Comparison of ENCODE assay signal across 23 cellular contexts in the genomic region with DNA sequence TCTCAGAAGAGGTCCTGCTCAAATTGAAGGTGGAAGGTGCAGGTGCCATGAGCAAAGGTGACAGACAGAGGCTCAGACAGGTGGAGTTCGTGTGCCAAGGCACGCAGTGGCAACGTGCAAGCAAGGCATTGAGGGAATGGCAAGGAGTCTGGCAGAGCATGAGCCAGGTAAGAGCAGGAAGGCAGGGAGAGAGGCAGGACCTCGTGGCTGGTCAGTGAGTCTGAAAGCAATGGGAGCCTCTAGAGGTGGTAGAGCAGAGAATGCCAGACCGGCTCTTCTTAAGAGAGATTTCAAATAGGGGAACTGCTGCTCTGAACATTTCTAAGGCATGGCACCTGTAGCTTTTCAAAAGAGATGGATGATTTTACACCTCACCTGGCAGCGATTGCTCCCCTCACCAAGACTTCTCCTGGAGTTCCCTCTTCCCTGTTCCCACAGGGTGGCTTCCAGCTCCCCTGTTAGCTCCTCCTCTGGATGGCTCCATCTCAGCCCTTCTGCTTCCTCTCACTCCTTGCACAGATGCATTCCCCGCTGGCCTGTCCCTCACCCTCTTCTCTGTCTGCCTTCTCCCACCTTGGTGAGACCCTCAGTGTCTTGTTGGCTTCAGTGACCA. TPM values are rescaled to one million over a fixed set of nuclear protein-coding genes. Genes with fewer than 3 reads are reported as not detected.
DNase-seq lines count a peak whose midpoint lies in the region; ATAC-seq and TF ChIP-seq lines count a peak whose summit lies in the region.
"Had no signal": no experiment of that assay in that cellular context is flagged by ENCODE, and none has a peak within 500 bp of the region (broad histone marks: within the 10 kb centered on the region; RNA-seq: fewer than 3 reads in every experiment).

No MANE protein-coding gene starts in this region.

- DNase-seq in body of pancreas, result peak; percentile 47 to 74 (median 58)
- DNase-seq in neural crest cell (ENCODE audit: low read depth, low spot score), result no peak
- DNase-seq in posterior vena cava (ENCODE audit: low spot score), result no peak
- no peak for DNase-seq in effector CD4-positive, alpha-beta T cell
- no peak for DNase-seq in uterus
- DNase-seq: activated CD4-positive, alpha-beta T cell treated with anti-CD3 and anti-CD28 coated beads, Interleukin-2, amount 10 ng/mL, durations not matched to agents 7 days and 5 days; activated naive CD8-positive, alpha-beta T cell treated with anti-CD3 and anti-CD28 coated beads for 36 hours; CD4-positive, alpha-beta T cell; DMS153; foreskin keratinocyte; NCI-H1092 treated with DMSO at 0.1 percent for 48 hours; NCI-H2029 treated with DMSO at 0.1 percent for 48 hours; NCI-H510A; nucleus accumbens; Right ventricle myocardium superior; stimulated activated CD4-positive, alpha-beta T cell treated with anti-CD3 and anti-CD28 coated beads, Interleukin-15, amount 100 ng/mL, for 24 hours; T-helper 1 cell had no signal

- H3K4me1 Mint-ChIP-seq in IgD-negative memory B cell (peaks cover 9 to 20% (median 13%) of the 10 kb centered on the region in 3 donors), neural crest cell (peaks cover 20% of the 10 kb centered on the region)

- peaks cover 22% of the 10 kb centered on the region for H3K36me3 ChIP-seq in BLaER1
- no peaks in the 10 kb centered on the region for H3K36me3 ChIP-seq in body of pancreas (replicated peaks in 1 of 2; ENCODE audit: insufficient read depth in 1 of 2, low read depth in 2 of 2)
- H3K36me3 ChIP-seq in uterus, result no peaks in the 10 kb centered on the region
- H3K36me3 ChIP-seq: right atrium auricular region had no signal

- intact Hi-C loops in body of pancreas (cut with DNase I), result no loop called here
- intact Hi-C loops in posterior vena cava (cut with DNase I), result no loop called here
- intact Hi-C loops in uterus (cut with DNase I; ENCODE audit: low total_unique reads), result no loop called here

- no peak overlapping the region; the same call in 1 of the 2 replicates for H3K9ac ChIP-seq in BLaER1

- H3K4me3 ChIP-seq in BLaER1 (no peak overlapping the region), body of pancreas (no peak overlapping the region), uterus (no peak overlapping the region)
- H3K4me3 ChIP-seq: right atrium auricular region had no signal

- H3K4me1 ChIP-seq in BLaER1 (peaks cover 73% of the 10 kb centered on the region), body of pancreas (peaks cover 68% of the 10 kb centered on the region), uterus (peaks cover 0 to 9% of the 10 kb centered on the region in 2 donors)
- H3K4me1 ChIP-seq: foreskin keratinocyte had no signal

- H3K9me3 ChIP-seq in BLaER1 (peaks cover 8% of the 10 kb centered on the region), body of pancreas (no peaks in the 10 kb centered on the region), uterus (no peaks in the 10 kb centered on the region)
- H3K9me3 ChIP-seq: right atrium auricular region had no signal

- ATAC-seq in body of pancreas, result no peak
- no peak for ATAC-seq in HG02571 (IDR thresholded peaks at IDR 0.05; ENCODE audit: unreplicated experiment)
- ATAC-seq: foreskin keratinocyte had no signal

- H3K4me2 ChIP-seq in BLaER1, result peak overlapping the region; percentile 97

- H3K27ac ChIP-seq in BLaER1, result peak overlapping the region; percentile 98
- H3K27ac ChIP-seq in body of pancreas, result peak overlapping the region; percentile 50 to 96 (median 86)
- H3K27ac ChIP-seq in uterus, result peak overlapping the region in 1 of 2 donors; percentile 84
- H3K27ac ChIP-seq: foreskin keratinocyte, right atrium auricular region had no signal

- H3K9me3 Mint-ChIP-seq in IgD-negative memory B cell, result peaks cover 0 to 2% (median 0%) of the 10 kb centered on the region in 3 donors
- H3K9me3 Mint-ChIP-seq in neural crest cell, result no peaks in the 10 kb centered on the region
- H3K9me3 Mint-ChIP-seq: activated CD4-positive, alpha-beta T cell treated with anti-CD3 and anti-CD28 coated beads, Interleukin-2, amount 10 ng/mL, durations not matched to agents 7 days and 5 days; activated naive CD8-positive, alpha-beta T cell treated with anti-CD3 and anti-CD28 coated beads for 36 hours; activated T-helper 2 cell treated with anti-CD3 and anti-CD28 coated beads, Interferon-gamma antibody, Interleukin-2, Interleukin-4, amounts not matched to agents 10 μg/mL and 5 μg/mL and 100 μg/mL, durations not matched to agents 14 hours and 24 hours and 36 hours; brain; CD4-positive, alpha-beta T cell had no signal

- no peaks in the 10 kb centered on the region for H3K36me3 Mint-ChIP-seq in IgD-negative memory B cell
- no peaks in the 10 kb centered on the region for H3K36me3 Mint-ChIP-seq in neural crest cell (ENCODE audit: low read depth)
- H3K36me3 Mint-ChIP-seq: activated naive CD8-positive, alpha-beta T cell treated with anti-CD3 and anti-CD28 coated beads for 36 hours; brain had no signal

- H3K4me3 Mint-ChIP-seq in IgD-negative memory B cell (peak overlapping the region in 3 of 4 donors; percentile 1 to 87 (median 21)), neural crest cell (peak overlapping the region; percentile 36)
- H3K4me3 Mint-ChIP-seq: activated CD4-positive, alpha-beta T cell treated with anti-CD3 and anti-CD28 coated beads, Interleukin-2, amount 10 ng/mL, durations not matched to agents 7 days and 5 days; activated naive CD8-positive, alpha-beta T cell treated with anti-CD3 and anti-CD28 coated beads for 36 hours; CD4-positive, alpha-beta T cell had no signal

- WGBS in body of pancreas, 2 donors, result 14 to 24% methylated on average over 7 of the region's 7 CpGs

- no peak for TF ChIP-seq CTCF in body of pancreas (IDR thresholded peaks at IDR 0.05)
- TF ChIP-seq CTCF in neural crest cell (conservative IDR thresholded peaks at IDR 0.05), result no peak
- no peak for TF ChIP-seq CTCF in uterus (IDR thresholded peaks at IDR 0.05)

- H3K27me3 Mint-ChIP-seq in IgD-negative memory B cell, result peaks cover 12% of the 10 kb centered on the region
- H3K27me3 Mint-ChIP-seq in neural crest cell (ENCODE audit: low read depth), result peaks cover 19% of the 10 kb centered on the region

- H3K27ac Mint-ChIP-seq in IgD-negative memory B cell, result no peak overlapping the region
- H3K27ac Mint-ChIP-seq in neural crest cell (ENCODE audit: unreplicated experiment), result no peak overlapping the region
- H3K27ac Mint-ChIP-seq: activated CD4-positive, alpha-beta T cell treated with anti-CD3 and anti-CD28 coated beads, Interleukin-2, amount 10 ng/mL, durations not matched to agents 7 days and 5 days; activated naive CD8-positive, alpha-beta T cell treated with anti-CD3 and anti-CD28 coated beads for 36 hours; activated T-helper 2 cell treated with anti-CD3 and anti-CD28 coated beads, Interferon-gamma antibody, Interleukin-2, Interleukin-4, amounts not matched to agents 10 μg/mL and 5 μg/mL and 100 μg/mL, durations not matched to agents 14 hours and 24 hours and 36 hours; brain; CD4-positive, alpha-beta T cell had no signal

- H3K27me3 ChIP-seq in BLaER1 (no peaks in the 10 kb centered on the region), body of pancreas (no peaks in the 10 kb centered on the region), uterus (peaks cover 5 to 6% of the 10 kb centered on the region in 2 donors)
- H3K27me3 ChIP-seq: right atrium auricular region had no signal

- H4K20me1 ChIP-seq in BLaER1, result peaks cover 42% of the 10 kb centered on the region

- peak in 1 of 3 donors; percentile 29 for TF ChIP-seq POLR2A in body of pancreas (IDR thresholded peaks at IDR 0.05)
- TF ChIP-seq POLR2A in uterus (IDR thresholded peaks at IDR 0.05), result no peak

RNA-seq across cellular contexts. Expression of a gene that starts 2.7 kb away (rescaled TPM):
- polyA plus RNA-seq in IgD-negative memory B cell, result 0.88 TPM
- 10 to 100 TPM; 34.8 to 76.8 TPM for total RNA-seq in body of pancreas
- total RNA-seq in neural crest cell, result 7.7 and 7.8 TPM in 2 replicates
- 10 to 100 TPM in 1 of 2 donors, 1 to 10 TPM in 1; 8.6 to 11.1 TPM for total RNA-seq in posterior vena cava
- 10 to 100 TPM; 28.9 to 36.9 (median 32.5) TPM for total RNA-seq in uterus

Comparison
In these comparisons a context has a peak if more than half of its experiments do, and no peak if none do; other contexts are left out.
1. DNase-seq: peak in body of pancreas (4 of 4); none in neural crest cell (single experiment), posterior vena cava (single experiment), effector CD4-positive, alpha-beta T cell (single experiment) and uterus (0 of 2).